In genomic region chr20:7855545-7855944, GRCh38 we compare ENCODE assay signal across 14 cellular contexts.
"Had no signal": no experiment of that assay in that cellular context is flagged by ENCODE, and none has a peak within 500 bp of the region (broad histone marks: within the 10 kb centered on the region; RNA-seq: fewer than 3 reads in every experiment).

No MANE protein-coding gene starts in this region.

- H3K36me3 Mint-ChIP-seq: activated naive CD4-positive, alpha-beta T cell treated with anti-CD3 and anti-CD28 coated beads, Interleukin-2, amount 10 ng/mL, durations not matched to agents 7 days and 5 days; mesothelial cell of epicardium; neural progenitor cell; stimulated activated memory B cell treated with anti-CD40 and anti-IgM and Interleukin-4, amounts not matched to agents 10 μg/mL and 1 μg/mL and 100 μg/mL, for 72 hours had no signal

- H3K27me3 Mint-ChIP-seq: activated CD4-positive, alpha-beta T cell treated with anti-CD3 and anti-CD28 coated beads, Interleukin-2, amount 10 ng/mL, durations not matched to agents 24 days and 14 days; activated naive CD4-positive, alpha-beta T cell treated with anti-CD3 and anti-CD28 coated beads, Interleukin-2, amount 10 ng/mL, durations not matched to agents 7 days and 5 days; stimulated activated memory B cell treated with anti-CD40 and anti-IgM and Interleukin-4, amounts not matched to agents 10 μg/mL and 1 μg/mL and 100 μg/mL, for 72 hours had no signal

- H3K27me3 ChIP-seq: hepatocyte, neural progenitor cell, ovary, tibial artery had no signal

- H3K27ac ChIP-seq: hepatocyte, neural progenitor cell, ovary, skin epidermis, tibial artery had no signal

- H3K4me3 Mint-ChIP-seq: activated B cell treated with CpG ODN at 0.5 μM for 24 hours; activated CD4-positive, alpha-beta T cell treated with anti-CD3 and anti-CD28 coated beads, Interleukin-2, amount 10 ng/mL, durations not matched to agents 24 days and 14 days; activated naive CD4-positive, alpha-beta T cell treated with anti-CD3 and anti-CD28 coated beads, Interleukin-2, amount 10 ng/mL, durations not matched to agents 7 days and 5 days; central memory CD8-positive, alpha-beta T cell; effector memory CD8-positive, alpha-beta T cell; mesothelial cell of epicardium; neural progenitor cell; stimulated activated memory B cell treated with anti-CD40 and anti-IgM and Interleukin-4, amounts not matched to agents 10 μg/mL and 1 μg/mL and 100 μg/mL, for 72 hours had no signal

- H3K4me2 ChIP-seq: hepatocyte, neural progenitor cell had no signal

- H3K4me1 ChIP-seq: neural progenitor cell, tibial artery had no signal

- H2AFZ ChIP-seq: hepatocyte, neural progenitor cell had no signal

- DNase-seq: activated B cell treated with CpG ODN at 0.5 μM for 24 hours; activated CD4-positive, alpha-beta T cell treated with anti-CD3 and anti-CD28 coated beads, Interleukin-2, amount 10 ng/mL, durations not matched to agents 24 days and 14 days; activated naive CD4-positive, alpha-beta T cell treated with anti-CD3 and anti-CD28 coated beads, Interleukin-2, amount 10 ng/mL, durations not matched to agents 7 days and 5 days; effector memory CD8-positive, alpha-beta T cell; kidney glomerular epithelial cell; ovary; tibial artery had no signal

- H3K36me3 ChIP-seq: neural progenitor cell, ovary, tibial artery had no signal

- H3K4me1 Mint-ChIP-seq: activated B cell treated with CpG ODN at 0.5 μM for 24 hours; activated CD4-positive, alpha-beta T cell treated with anti-CD3 and anti-CD28 coated beads, Interleukin-2, amount 10 ng/mL, durations not matched to agents 24 days and 14 days; central memory CD8-positive, alpha-beta T cell; stimulated activated memory B cell treated with anti-CD40 and anti-IgM and Interleukin-4, amounts not matched to agents 10 μg/mL and 1 μg/mL and 100 μg/mL, for 72 hours had no signal

- H3K4me3 ChIP-seq: hepatocyte, neural progenitor cell, ovary, skin epidermis, tibial artery had no signal

- H3K9me3 Mint-ChIP-seq: activated B cell treated with CpG ODN at 0.5 μM for 24 hours; activated CD4-positive, alpha-beta T cell treated with anti-CD3 and anti-CD28 coated beads, Interleukin-2, amount 10 ng/mL, durations not matched to agents 24 days and 14 days; activated naive CD4-positive, alpha-beta T cell treated with anti-CD3 and anti-CD28 coated beads, Interleukin-2, amount 10 ng/mL, durations not matched to agents 7 days and 5 days; activated T-helper 2 cell treated with anti-CD3 and anti-CD28 coated beads, Interferon-gamma antibody, Interleukin-2, Interleukin-4, amounts not matched to agents 10 μg/mL and 5 μg/mL and 100 μg/mL, durations not matched to agents 14 hours and 24 hours and 36 hours; central memory CD8-positive, alpha-beta T cell; effector memory CD8-positive, alpha-beta T cell; mesothelial cell of epicardium; neural progenitor cell; stimulated activated memory B cell treated with anti-CD40 and anti-IgM and Interleukin-4, amounts not matched to agents 10 μg/mL and 1 μg/mL and 100 μg/mL, for 72 hours had no signal

- ATAC-seq: effector memory CD8-positive, alpha-beta T cell; stimulated activated memory B cell treated with anti-CD40 and anti-IgM and Interleukin-4, amounts not matched to agents 10 μg/mL and 1 μg/mL and 100 μg/mL, for 72 hours had no signal

- H3K9me3 ChIP-seq: ovary, tibial artery had no signal

- H3K79me2 ChIP-seq: hepatocyte had no signal

- H3K27ac Mint-ChIP-seq: activated B cell treated with CpG ODN at 0.5 μM for 24 hours; activated CD4-positive, alpha-beta T cell treated with anti-CD3 and anti-CD28 coated beads, Interleukin-2, amount 10 ng/mL, durations not matched to agents 24 days and 14 days; activated naive CD4-positive, alpha-beta T cell treated with anti-CD3 and anti-CD28 coated beads, Interleukin-2, amount 10 ng/mL, durations not matched to agents 7 days and 5 days; activated T-helper 2 cell treated with anti-CD3 and anti-CD28 coated beads, Interferon-gamma antibody, Interleukin-2, Interleukin-4, amounts not matched to agents 10 μg/mL and 5 μg/mL and 100 μg/mL, durations not matched to agents 14 hours and 24 hours and 36 hours; effector memory CD8-positive, alpha-beta T cell; mesothelial cell of epicardium; neural progenitor cell; stimulated activated memory B cell treated with anti-CD40 and anti-IgM and Interleukin-4, amounts not matched to agents 10 μg/mL and 1 μg/mL and 100 μg/mL, for 72 hours had no signal
